ENCODE assay signal across 34 cellular contexts in genomic region chr15:69892351-69892750, GRCh38.
"Had no signal": no experiment of that assay in that cellular context is flagged by ENCODE, and none has a peak within 500 bp of the region (broad histone marks: within the 10 kb centered on the region; RNA-seq: fewer than 3 reads in every experiment).

No MANE protein-coding gene starts in this region.

- H3K9ac ChIP-seq: KMS-11 had no signal

- H3K36me3 ChIP-seq: MG63 had no signal

- DNase-seq: Karpas-422, Kasumi-1, KG1, MG63, MM.1S, MV-4-11, NCI-H1048, NCI-H1092, NCI-H1092 treated with DMSO at 0.1 percent for 48 hours, NCI-H1105, NCI-H1105 treated with DMSO at 0.1 percent for 48 hours, NCI-H1417, NCI-H1417 treated with DMSO at 0.1 percent for 48 hours, NCI-H1436, NCI-H1436 treated with DMSO at 0.1 percent for 48 hours, NCI-H146, NCI-H1694, NCI-H1694 treated with DMSO at 0.1 percent for 48 hours, NCI-H187, NCI-H187 treated with DMSO at 0.1 percent for 48 hours, NCI-H1930, NCI-H2029, NCI-H2029 treated with DMSO at 0.1 percent for 48 hours, NCI-H2081, NCI-H2081 treated with DMSO at 0.1 percent for 48 hours, NCI-H2107, NCI-H2171, NCI-H2171 treated with DMSO at 0.1 percent for 48 hours, NCI-H2227 treated with DMSO at 0.1 percent for 48 hours, NCI-H226, NCI-H345, NCI-H446, NCI-H446 treated with DMSO at 0.1 percent for 48 hours had no signal

- H3K27ac ChIP-seq: KMS-11 had no signal

- H3K4me3 ChIP-seq: MG63 had no signal

- H3K4me2 ChIP-seq: KMS-11 had no signal

- H3K9me3 ChIP-seq: MG63 had no signal
